ENCODE assay signal across 26 cellular contexts in the genomic region with DNA sequence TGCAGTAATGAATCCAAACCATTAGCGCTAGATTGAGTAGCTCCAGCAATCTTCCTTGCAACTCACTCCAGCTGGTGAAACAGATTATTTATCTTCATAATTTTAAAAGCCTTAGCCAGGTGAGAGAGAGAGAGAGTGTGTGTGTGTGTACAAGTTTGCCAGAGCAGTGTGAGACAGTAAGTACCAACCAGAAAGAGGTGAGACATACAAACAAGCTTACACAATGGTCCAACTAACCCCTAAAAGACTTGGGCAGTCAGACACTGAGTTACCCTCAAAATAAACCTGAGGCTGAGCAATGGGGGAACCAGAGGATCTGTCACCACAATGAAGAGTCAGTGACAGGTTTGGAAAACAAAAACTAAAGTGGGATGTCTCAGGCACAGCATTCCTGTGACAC. TPM values are rescaled to one million over a fixed set of nuclear protein-coding genes. Genes with fewer than 3 reads are reported as not detected.
DNase-seq lines count a peak whose midpoint lies in the region; ATAC-seq and TF ChIP-seq lines count a peak whose summit lies in the region.
"Had no signal": no experiment of that assay in that cellular context is flagged by ENCODE, and none has a peak within 500 bp of the region (broad histone marks: within the 10 kb centered on the region; RNA-seq: fewer than 3 reads in every experiment).

No MANE protein-coding gene starts in this region.

- TF ChIP-seq CTCF in IMR-90 (conservative IDR thresholded peaks at IDR 0.05; ENCODE audit: low read depth, low read length) (no peak), endothelial cell (IDR thresholded peaks at IDR 0.05; ENCODE audit: unreplicated experiment) (no peak), osteoblast (IDR thresholded peaks at IDR 0.05; ENCODE audit: extremely low read depth, low read depth, low read length) (no peak), endodermal cell (conservative IDR thresholded peaks at IDR 0.05) (no peak), mucosa of descending colon (IDR thresholded peaks at IDR 0.05) (no peak), transverse colon (IDR thresholded peaks at IDR 0.05) (no peak)

- H3K9me3 ChIP-seq in IMR-90 (ENCODE audit: control insufficient read depth, insufficient read depth, low read length) (no peaks in the 10 kb centered on the region), osteoblast (ENCODE audit: low read depth, low read length) (no peaks in the 10 kb centered on the region), endodermal cell (ENCODE audit: control insufficient read depth, low read length) (no peaks in the 10 kb centered on the region), mucosa of descending colon (no peaks in the 10 kb centered on the region), transverse colon (no peaks in the 10 kb centered on the region)
- H3K9me3 ChIP-seq: lower lobe of right lung, thyroid gland had no signal

- WGBS in IMR-90 (ENCODE audit: extremely low coverage in 2 of 2, insufficient read length in 1 of 2), 2 experiments = no CpG with 5 or more reads among the region's 1 CpG
- WGBS in endodermal cell (ENCODE audit: insufficient coverage in 1 of 2, insufficient read length in 1 of 2), 2 experiments = 100% methylated on average over 1 of the region's 1 CpG; no CpG with 5 or more reads in 1 of the 2 experiments
- 92 to 97% methylated on average over 1 of the region's 1 CpG for WGBS in transverse colon (ENCODE audit: low coverage in 1 of 2), 2 donors

- H3K56ac ChIP-seq in IMR-90 (ENCODE audit: extremely low read depth, insufficient read depth, low read length) = peak overlapping the region; percentile 42; the same call in 1 of the 2 replicates

- H3K4me3 ChIP-seq in ACC112 (ENCODE audit: low read depth, low read length) (no peak overlapping the region), IMR-90 (ENCODE audit: insufficient read depth, low read depth, low read length) (no peak overlapping the region), osteoblast (ENCODE audit: insufficient read depth, low read length) (no peak overlapping the region), endodermal cell (ENCODE audit: low read length) (no peak overlapping the region), mucosa of descending colon (no peak overlapping the region), transverse colon (no peak overlapping the region)
- H3K4me3 ChIP-seq: lower lobe of right lung, neural progenitor cell, thyroid gland had no signal

- H3K9me3 Mint-ChIP-seq in endothelial cell (ENCODE audit: unreplicated experiment) (no peaks in the 10 kb centered on the region), endodermal cell (no peaks in the 10 kb centered on the region)
- H3K9me3 Mint-ChIP-seq: activated naive CD4-positive, alpha-beta T cell treated with anti-CD3 and anti-CD28 coated beads, Interleukin-2, amount 50 U/mL, for 72 hours; CD4-positive, alpha-beta T cell; H9; neural progenitor cell had no signal

- ATAC-seq in IMR-90 (ENCODE audit: low read depth) (no peak), mucosa of descending colon (no peak)
- ATAC-seq: activated CD8-positive, alpha-beta memory T cell treated with anti-CD3 and anti-CD28 coated beads, Interleukin-2, amount 10 ng/mL, durations not matched to agents 7 days and 5 days; activated naive CD4-positive, alpha-beta T cell treated with anti-CD3 and anti-CD28 coated beads, Interleukin-2, amount 50 U/mL, for 72 hours; lower lobe of right lung; T-helper 17 cell had no signal

- H3K36me3 ChIP-seq in ACC112 (ENCODE audit: insufficient read depth, low read length) = peaks cover 2% of the 10 kb centered on the region; the same call in 1 of the 2 replicates
- peaks cover 11% of the 10 kb centered on the region for H3K36me3 ChIP-seq in IMR-90 (ENCODE audit: control insufficient read depth, insufficient read depth, low read length)
- peaks cover 35% of the 10 kb centered on the region for H3K36me3 ChIP-seq in osteoblast (ENCODE audit: insufficient read depth, low read length)
- peaks cover 66% of the 10 kb centered on the region for H3K36me3 ChIP-seq in endodermal cell (ENCODE audit: control insufficient read depth, insufficient read depth, low read length)
- H3K36me3 ChIP-seq in mucosa of descending colon (ENCODE audit: low read depth) = no peaks in the 10 kb centered on the region
- peaks cover 0 to 63% (median 20%) of the 10 kb centered on the region in 4 donors for H3K36me3 ChIP-seq in transverse colon

- H4K20me1 ChIP-seq in IMR-90 (ENCODE audit: insufficient read depth, low read length) = no peaks in the 10 kb centered on the region
- no peaks in the 10 kb centered on the region for H4K20me1 ChIP-seq in osteoblast (ENCODE audit: insufficient read depth, low read length)

- in situ Hi-C loops in IMR-90 (cut with MboI; ENCODE audit: low sequenced_read_pairs) = no loop called here
- in situ Hi-C loops in transverse colon (cut with MboI; ENCODE audit: low pct_ligation_motif_present in 1 of 4, low pct_unique_long_range_greater_than_20kb in 1 of 4, low sequenced_read_pairs in 3 of 4) = no loop called here

- H3K27me3 ChIP-seq in ACC112 (ENCODE audit: insufficient read depth, low read length) (no peaks in the 10 kb centered on the region), IMR-90 (ENCODE audit: control insufficient read depth, insufficient read depth, low read length) (no peaks in the 10 kb centered on the region), osteoblast (ENCODE audit: insufficient read depth, low read length) (no peaks in the 10 kb centered on the region), endodermal cell (ENCODE audit: control insufficient read depth, insufficient read depth, low read length, poor library complexity, severe bottlenecking) (no peaks in the 10 kb centered on the region), transverse colon (no peaks in the 10 kb centered on the region)
- H3K27me3 ChIP-seq: neural progenitor cell, thyroid gland had no signal

- H4K5ac ChIP-seq in IMR-90 (ENCODE audit: low read depth, low read length) = peak overlapping the region; percentile 81

- CTCF ChIA-PET in IMR-90 (lab: Yijun Ruan, JAX) = no interaction called here

- H3K9me1 ChIP-seq in IMR-90 (ENCODE audit: insufficient read depth, low read length) = peaks cover 11% of the 10 kb centered on the region

- H3K14ac ChIP-seq in IMR-90 (replicated peaks; ENCODE audit: low read depth, low read length) = peak overlapping the region; percentile 95

- H3K9ac ChIP-seq in IMR-90 (ENCODE audit: low read depth, low read length) = no peak overlapping the region
- no peak overlapping the region for H3K9ac ChIP-seq in endodermal cell (ENCODE audit: extremely low read depth, low read length, poor library complexity, severe bottlenecking)
- H3K9ac ChIP-seq: neural progenitor cell had no signal

- BruUV-seq in IMR-90 (replicated peaks; lab: Mats Ljungman, UMichigan) = no TSS peak

- peak overlapping the region; percentile 96; the same call in 2 of the 3 replicates for H2BK15ac ChIP-seq in IMR-90 (ENCODE audit: low read depth, low read length)

- peak overlapping the region; percentile 74 for H2BK20ac ChIP-seq in IMR-90 (ENCODE audit: low read depth, low read length)

- H3K4me1 Mint-ChIP-seq in endothelial cell (ENCODE audit: unreplicated experiment) = peaks cover 57% of the 10 kb centered on the region
- no peaks in the 10 kb centered on the region for H3K4me1 Mint-ChIP-seq in endodermal cell
- H3K4me1 Mint-ChIP-seq: H9, neural progenitor cell, T-helper 17 cell had no signal

- H3K79me1 ChIP-seq in IMR-90 (ENCODE audit: low read depth in 1 of 2, low read length in 2 of 2) = peaks cover 9 to 12% of the 10 kb centered on the region in 2 experiments; a peak in 3 of 4 replicates

- intact Hi-C loops in IMR-90 (cut with micrococcal nuclease) (no loop called here), mucosa of descending colon (cut with DNase I, micrococcal nuclease) (no loop called here), transverse colon (cut with DNase I; ENCODE audit: low total_unique reads) (no loop called here)

- no peak for TF ChIP-seq POLR2A in IMR-90 (IDR thresholded peaks at IDR 0.05; ENCODE audit: low read depth, low read length)
- no peak for TF ChIP-seq POLR2A in transverse colon (IDR thresholded peaks at IDR 0.05)

- no peak for TF ChIP-seq EP300 in transverse colon (IDR thresholded peaks at IDR 0.05; ENCODE audit: low read depth)

- peak overlapping the region; percentile 71 to 94; a peak in 3 of 4 replicates for H4K8ac ChIP-seq in IMR-90 (ENCODE audit: low read depth in 2 of 2, low read length in 2 of 2)

- H2BK120ac ChIP-seq in IMR-90 (ENCODE audit: low read depth, low read length) = peak overlapping the region; percentile 89

- H2AFZ ChIP-seq in ACC112 (ENCODE audit: low read length, unreplicated experiment) (no peak overlapping the region), IMR-90 (replicated peaks; ENCODE audit: low read length, poor library complexity) (no peak overlapping the region), osteoblast (ENCODE audit: low read length) (no peak overlapping the region)
- H2AFZ ChIP-seq: neural progenitor cell had no signal

- peak overlapping the region; percentile 74 for H3K18ac ChIP-seq in IMR-90 (ENCODE audit: low read depth, low read length)

- peaks cover 22% of the 10 kb centered on the region for H3K36me3 Mint-ChIP-seq in endothelial cell (ENCODE audit: low read depth, unreplicated experiment)
- peaks cover 57% of the 10 kb centered on the region for H3K36me3 Mint-ChIP-seq in endodermal cell (ENCODE audit: low read depth)

- peaks cover 39% of the 10 kb centered on the region for H3K4me1 ChIP-seq in ACC112 (ENCODE audit: control insufficient read depth, insufficient read depth, low read length, unreplicated experiment)
- H3K4me1 ChIP-seq in IMR-90 (ENCODE audit: control insufficient read depth, insufficient read depth, low read length) = peaks cover 16% of the 10 kb centered on the region
- H3K4me1 ChIP-seq in osteoblast (ENCODE audit: insufficient read depth, low read length) = peaks cover 46% of the 10 kb centered on the region
- H3K4me1 ChIP-seq in endodermal cell (ENCODE audit: control insufficient read depth, insufficient read depth, low read length) = no peaks in the 10 kb centered on the region
- H3K4me1 ChIP-seq in mucosa of descending colon (ENCODE audit: low read depth) = no peaks in the 10 kb centered on the region
- H3K4me1 ChIP-seq in transverse colon = no peaks in the 10 kb centered on the region
- H3K4me1 ChIP-seq: lower lobe of right lung, neural progenitor cell, thyroid gland had no signal

- H2AK9ac ChIP-seq in IMR-90 (replicated peaks; ENCODE audit: low read depth, low read length, poor library complexity) = peak overlapping the region; percentile 90

- H3K27ac Mint-ChIP-seq in endothelial cell (ENCODE audit: unreplicated experiment) (peak overlapping the region; percentile 84), endodermal cell (no peak overlapping the region)
- H3K27ac Mint-ChIP-seq: activated CD8-positive, alpha-beta memory T cell treated with anti-CD3 and anti-CD28 coated beads, Interleukin-2, amount 10 ng/mL, durations not matched to agents 7 days and 5 days; CD4-positive, alpha-beta T cell; H9; neural progenitor cell; T-helper 17 cell had no signal

- H4K91ac ChIP-seq in IMR-90 (ENCODE audit: insufficient read depth, low read depth, low read length) = peak overlapping the region; percentile 95

- peak overlapping the region; percentile 14 for H3K4me3 Mint-ChIP-seq in endothelial cell (ENCODE audit: unreplicated experiment)
- no peak overlapping the region for H3K4me3 Mint-ChIP-seq in endodermal cell
- H3K4me3 Mint-ChIP-seq: activated CD8-positive, alpha-beta memory T cell treated with anti-CD3 and anti-CD28 coated beads, Interleukin-2, amount 10 ng/mL, durations not matched to agents 7 days and 5 days; CD4-positive, alpha-beta T cell; H9; neural progenitor cell; T-helper 17 cell had no signal

- DNase-seq in IMR-90 (no peak), endothelial cell (ENCODE audit: low spot score) (no peak), osteoblast (ENCODE audit: insufficient read length, low spot score, missing footprints) (no peak), endodermal cell (no peak), mucosa of descending colon (no peak), transverse colon (no peak)
- DNase-seq in stimulated activated naive CD4-positive, alpha-beta T cell (lab: John Stamatoyannopoulos, UW) = no peak
- DNase-seq: activated CD4-positive, alpha-beta T cell treated with anti-CD3 and anti-CD28 coated beads for 48 hours; activated CD8-positive, alpha-beta memory T cell treated with anti-CD3 and anti-CD28 coated beads, Interleukin-2, amount 10 ng/mL, durations not matched to agents 7 days and 5 days; CD4-positive, alpha-beta T cell; effector memory CD4-positive, alpha-beta T cell; EL; glutamatergic neuron; H9; Karpas-422; kidney; lower lobe of right lung; NCI-H187 treated with DMSO at 0.1 percent for 48 hours; NCI-H524 treated with DMSO at 0.1 percent for 48 hours; stimulated activated CD4-positive, alpha-beta T cell treated with anti-CD3 and anti-CD28 coated beads, Interleukin-4, amount 100 ng/mL, for 1 hour; stimulated activated naive CD4-positive, alpha-beta T cell treated with Interleukin-2 at 50 U/mL for 16 hours; T-helper 17 cell; thyroid gland had no signal

- TF ChIP-seq RAD21 in IMR-90 (IDR thresholded peaks at IDR 0.05; ENCODE audit: low read length) = no peak

- H3K4ac ChIP-seq in IMR-90 (ENCODE audit: low read depth, low read length) = peak overlapping the region; percentile 90

- H3K79me2 ChIP-seq in ACC112 (ENCODE audit: control insufficient read depth, insufficient read depth, low read length, unreplicated experiment) = no peaks in the 10 kb centered on the region
- peaks cover 9% of the 10 kb centered on the region for H3K79me2 ChIP-seq in osteoblast (ENCODE audit: insufficient read depth, low read length)

- POLR2A ChIA-PET in IMR-90 (lab: Charles Lee; ENCODE audit: unreplicated experiment) = no interaction called here

- peak overlapping the region; percentile 88 for H3K27ac ChIP-seq in ACC112 (ENCODE audit: low read depth, low read length)
- H3K27ac ChIP-seq in IMR-90 (ENCODE audit: insufficient read depth, low read length) = peak overlapping the region; percentile 89; the same call in 1 of the 2 replicates
- peak overlapping the region; percentile 90 for H3K27ac ChIP-seq in osteoblast (ENCODE audit: low read depth, low read length)
- H3K27ac ChIP-seq in endodermal cell (ENCODE audit: low read depth, low read length) = no peak overlapping the region
- no peak overlapping the region for H3K27ac ChIP-seq in transverse colon
- H3K27ac ChIP-seq: lower lobe of right lung, neural progenitor cell, thyroid gland had no signal

- H2BK5ac ChIP-seq in IMR-90 (ENCODE audit: low read depth, low read length, poor library complexity, severe bottlenecking) = peak overlapping the region; percentile 92

- H3K23ac ChIP-seq in IMR-90 (ENCODE audit: low read depth, low read length) = peak overlapping the region; percentile 92

- peak overlapping the region; percentile 91; the same call in 1 of the 2 replicates for H2AK5ac ChIP-seq in IMR-90 (ENCODE audit: low read depth, low read length)

- no peak overlapping the region for H3K4me2 ChIP-seq in IMR-90 (ENCODE audit: low read depth, low read length)
- peak overlapping the region; percentile 38 for H3K4me2 ChIP-seq in osteoblast (ENCODE audit: insufficient read depth, low read length)
- H3K4me2 ChIP-seq: neural progenitor cell had no signal

- H3K27me3 Mint-ChIP-seq in endothelial cell (ENCODE audit: unreplicated experiment) (peaks cover 2% of the 10 kb centered on the region), endodermal cell (ENCODE audit: insufficient read depth) (no peaks in the 10 kb centered on the region)
- H3K27me3 Mint-ChIP-seq: activated CD8-positive, alpha-beta memory T cell treated with anti-CD3 and anti-CD28 coated beads, Interleukin-2, amount 10 ng/mL, durations not matched to agents 7 days and 5 days; CD4-positive, alpha-beta T cell; T-helper 17 cell had no signal

- dilution Hi-C loops in IMR-90 (cut with HindIII; ENCODE audit: low sequenced_read_pairs, unreplicated experiment) = no loop called here

RNA-seq across cellular contexts. Expression of a gene that starts 8.1 kb away (rescaled TPM):
- 14.7 and 19.0 TPM in 2 replicates for total RNA-seq in IMR-90 (2012; rRNA removed)
- polyA plus RNA-seq in IMR-90 (2012; rRNA removed) = 10.9 and 12.1 TPM in 2 replicates
- 7.1 and 8.5 TPM in 2 replicates for polyA plus RNA-seq in IMR-90 (2012; cell fraction: cytosol; rRNA removed)
- polyA plus RNA-seq in IMR-90 (2012; cell fraction: nucleus; rRNA removed; ENCODE audit: low replicate concordance) = 10.3 and 11.6 TPM in 2 replicates
- 346 TPM for total RNA-seq in endothelial cell (ENCODE audit: unreplicated experiment)
- total RNA-seq in osteoblast = 14.1 and 18.3 TPM in 2 replicates
- under 1 TPM; 0.48 to 0.73 TPM for total RNA-seq in endodermal cell
- 0.25 TPM for polyA plus RNA-seq in endodermal cell (2013, experiment 1 of 2)
- 0.25 TPM for polyA plus RNA-seq in endodermal cell (2013, experiment 2 of 2)
- 1 to 10 TPM; 1.2 to 3.2 (median 2.0) TPM for total RNA-seq in mucosa of descending colon
- 1 to 10 TPM; 1.2 to 1.9 (median 1.8) TPM for total RNA-seq in transverse colon

RNA-seq across cellular contexts. Expression of a gene that starts 36.4 kb away (rescaled TPM):
- total RNA-seq in IMR-90 (2012; rRNA removed) (16.7 and 23.1 TPM in 2 replicates), endothelial cell (ENCODE audit: unreplicated experiment) (51.6 TPM), osteoblast (35.8 and 40.7 TPM in 2 replicates), endodermal cell (10 to 100 TPM; 44.8 to 77.4 TPM), mucosa of descending colon (10 to 100 TPM; 44.3 to 71.3 (median 58.1) TPM), transverse colon (100 to 1,000 TPM in 1 of 4 donors, 10 to 100 TPM in 3; 35.2 to 101 (median 71.5) TPM)
- polyA plus RNA-seq in IMR-90 (2012; rRNA removed) = 9.6 and 14.8 TPM in 2 replicates
- 3.0 and 3.3 TPM in 2 replicates for polyA plus RNA-seq in IMR-90 (2012; cell fraction: cytosol; rRNA removed)
- 11.8 and 53.3 TPM in 2 replicates for polyA plus RNA-seq in IMR-90 (2012; cell fraction: nucleus; rRNA removed; ENCODE audit: low replicate concordance)
- polyA plus RNA-seq in endodermal cell (2013, experiment 1 of 2) = 28.1 TPM
- polyA plus RNA-seq in endodermal cell (2013, experiment 2 of 2) = 27.0 TPM

RNA-seq across cellular contexts. Expression of a gene that starts 41.2 kb away (rescaled TPM):
- 44.6 and 62.5 TPM in 2 replicates for total RNA-seq in IMR-90 (2012; rRNA removed)
- polyA plus RNA-seq in IMR-90 (2012; rRNA removed) = 17.9 and 23.0 TPM in 2 replicates
- 2.1 and 2.6 TPM in 2 replicates for polyA plus RNA-seq in IMR-90 (2012; cell fraction: cytosol; rRNA removed)
- 1.0 and 8.5 TPM in 2 replicates for polyA plus RNA-seq in IMR-90 (2012; cell fraction: nucleus; rRNA removed; ENCODE audit: low replicate concordance)
- total RNA-seq in endothelial cell (ENCODE audit: unreplicated experiment) = 58.1 TPM
- total RNA-seq in osteoblast = 15.9 and 17.1 TPM in 2 replicates
- total RNA-seq in endodermal cell = 10 to 100 TPM; 67.6 to 98.5 TPM
- 111 TPM for polyA plus RNA-seq in endodermal cell (2013, experiment 1 of 2)
- polyA plus RNA-seq in endodermal cell (2013, experiment 2 of 2) = 129 TPM
- total RNA-seq in mucosa of descending colon = 10 to 100 TPM in 1 of 3 donors, 1 to 10 TPM in 2; 5.7 to 18.8 (median 9.8) TPM
- total RNA-seq in transverse colon = 10 to 100 TPM in 1 of 4 donors, 1 to 10 TPM in 3; 6.0 to 16.3 (median 7.5) TPM

Comparison
In these comparisons a context has a peak if more than half of its experiments do, and no peak if none do; other contexts are left out.
1. H3K27ac ChIP-seq: peak in ACC112 (single experiment), IMR-90 (single experiment) and osteoblast (single experiment); none in endodermal cell (single experiment) and transverse colon (0 of 4).
2. RNA of a gene that starts 8.1 kb away (total RNA-seq): 346 TPM in endothelial cell (single experiment); 14.7 to 19.0 TPM in IMR-90, 14.1 to 18.3 TPM in osteoblast, 1.2 to 3.2 TPM in mucosa of descending colon, 1.2 to 1.9 TPM in transverse colon and 0.48 to 0.73 TPM in endodermal cell; every median in the first group is over 10 times any median in the second.